Comparison of ENCODE assay signal across 18 cellular contexts in the genomic region with DNA sequence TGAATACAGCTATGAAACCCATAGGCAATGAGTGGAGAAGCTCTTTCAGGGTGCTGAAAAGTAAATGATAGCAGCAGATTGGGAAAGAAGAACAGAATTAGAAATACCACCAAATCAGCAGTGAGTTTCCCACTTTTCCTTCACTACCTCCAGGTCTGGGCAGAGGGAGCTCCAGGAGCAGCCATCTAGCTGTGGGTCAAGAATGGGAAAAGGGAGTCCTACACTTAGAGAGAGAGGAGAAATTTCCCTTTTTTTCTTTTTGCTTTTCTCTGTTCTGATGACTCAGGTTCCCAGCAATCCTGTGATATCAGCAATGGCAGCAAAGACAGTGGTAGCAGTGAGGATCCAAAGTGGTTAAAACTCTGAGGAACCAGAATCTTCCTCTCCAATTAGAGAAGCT.
DNase-seq lines count a peak whose midpoint lies in the region; ATAC-seq and TF ChIP-seq lines count a peak whose summit lies in the region.
"Had no signal": no experiment of that assay in that cellular context is flagged by ENCODE, and none has a peak within 500 bp of the region (broad histone marks: within the 10 kb centered on the region; RNA-seq: fewer than 3 reads in every experiment).

No MANE protein-coding gene starts in this region.

- H3K36me3 ChIP-seq in neural progenitor cell = no peaks in the 10 kb centered on the region
- H3K36me3 ChIP-seq in breast epithelium = no peaks in the 10 kb centered on the region
- H3K36me3 ChIP-seq: HAP-1 had no signal

- no peak overlapping the region for H3K4me3 Mint-ChIP-seq in neural progenitor cell

- no peak overlapping the region for H3K27ac ChIP-seq in VCaP
- no peak overlapping the region for H3K27ac ChIP-seq in neural progenitor cell
- no peak overlapping the region for H3K27ac ChIP-seq in breast epithelium
- H3K27ac ChIP-seq: PC-9, SK-N-MC had no signal

- peak; percentile 30 for TF ChIP-seq CTCF in VCaP (conservative IDR thresholded peaks at IDR 0.05)
- peak; percentile 9 for TF ChIP-seq CTCF in epithelial cell of proximal tubule (conservative IDR thresholded peaks at IDR 0.05; ENCODE audit: low read depth, low read length)
- peak; percentile 45 for TF ChIP-seq CTCF in neural progenitor cell (IDR thresholded peaks at IDR 0.05)
- no peak for TF ChIP-seq CTCF in breast epithelium (IDR thresholded peaks at IDR 0.05)

- H2AFZ ChIP-seq in neural progenitor cell (replicated peaks) = no peak overlapping the region
- H2AFZ ChIP-seq: PC-9 had no signal

- H3K4me3 ChIP-seq in epithelial cell of proximal tubule (ENCODE audit: low read depth, low read length) (no peak overlapping the region), neural progenitor cell (no peak overlapping the region), breast epithelium (no peak overlapping the region)
- H3K4me3 ChIP-seq: HAP-1, PC-9, SK-N-MC had no signal

- no peaks in the 10 kb centered on the region for H3F3A ChIP-seq in neural progenitor cell (ENCODE audit: low read depth)

- no peaks in the 10 kb centered on the region for H3K27me3 ChIP-seq in neural progenitor cell
- H3K27me3 ChIP-seq in breast epithelium = no peaks in the 10 kb centered on the region

- no peak for TF ChIP-seq POLR2A in breast epithelium (IDR thresholded peaks at IDR 0.05)

- H3K4me1 ChIP-seq in neural progenitor cell = no peaks in the 10 kb centered on the region
- no peaks in the 10 kb centered on the region for H3K4me1 ChIP-seq in breast epithelium
- H3K4me1 ChIP-seq: Caco-2, HAP-1 had no signal

- no peak overlapping the region for H3K9ac ChIP-seq in neural progenitor cell

- H3K9me3 ChIP-seq in neural progenitor cell (ENCODE audit: low read depth) (peaks cover 4% of the 10 kb centered on the region), breast epithelium (peaks cover 9 to 17% of the 10 kb centered on the region in 2 donors)
- H3K9me3 ChIP-seq: HAP-1 had no signal

- no peaks in the 10 kb centered on the region for H3K4me1 Mint-ChIP-seq in neural progenitor cell

- no peaks in the 10 kb centered on the region for H3K79me2 ChIP-seq in neural progenitor cell (ENCODE audit: low read depth)

- peaks cover 23% of the 10 kb centered on the region for H3K9me3 Mint-ChIP-seq in neural progenitor cell

- H3K27ac Mint-ChIP-seq in neural progenitor cell = no peak overlapping the region

- no peak for ATAC-seq in Right ventricle myocardium superior (ENCODE audit: poor library complexity)

- no peaks in the 10 kb centered on the region for H3K27me3 Mint-ChIP-seq in neural progenitor cell (ENCODE audit: insufficient read depth, low read depth)

- H3K36me3 Mint-ChIP-seq in neural progenitor cell = peaks cover 5% of the 10 kb centered on the region

- intact Hi-C loops in breast epithelium (cut with DNase I; ENCODE audit: low total_unique reads) = no loop called here
- intact Hi-C loops in Right ventricle myocardium superior (cut with DNase I) = loop anchor here (10.0 kb wide), 1 partner anchor 167 kb away; no protein-coding TSS in a partner anchor

- no peak overlapping the region for H3K4me2 ChIP-seq in neural progenitor cell
- H3K4me2 ChIP-seq: PC-9 had no signal

- H4K20me1 ChIP-seq in neural progenitor cell (ENCODE audit: low read depth) = no peaks in the 10 kb centered on the region

- DNase-seq in NCI-H748 (lab: John Stamatoyannopoulos, UW; ENCODE audit: unreplicated experiment) (peak; percentile 11), NCI-H748 treated with DMSO at 0.1 percent for 48 hours (lab: John Stamatoyannopoulos, UW) (no peak), epithelial cell of proximal tubule (ENCODE audit: low read depth) (no peak), neural progenitor cell (ENCODE audit: low spot score) (peak; percentile 26), GM19240 (ENCODE audit: insufficient read length, low spot score) (no peak), breast epithelium (ENCODE audit: low spot score in 2 of 2) (no peak), Right ventricle myocardium superior (no peak)
- DNase-seq: Caco-2, GF-D8, IMR-90, Kasumi-1, NCI-H1417, NCI-H2029, NCI-H2227 treated with DMSO at 0.1 percent for 48 hours, PC-9 had no signal

Comparison
In these comparisons a context has a peak if more than half of its experiments do, and no peak if none do; other contexts are left out.
1. DNase-seq: peak in NCI-H748 (single experiment) and neural progenitor cell (single experiment); none in NCI-H748 treated with DMSO at 0.1 percent for 48 hours (single experiment), epithelial cell of proximal tubule (single experiment), GM19240 (single experiment), breast epithelium (0 of 2) and Right ventricle myocardium superior (single experiment).
2. CTCF ChIP-seq: peak in VCaP (single experiment), epithelial cell of proximal tubule (single experiment) and neural progenitor cell (single experiment); none in breast epithelium (0 of 3).